1 cellular context compared by ENCODE assay signal in genomic region chr20:45937765-45938164, GRCh38.
TF ChIP-seq lines count a peak whose summit lies in the region.

No MANE protein-coding gene starts in this region.

TF ChIP-seq in HEK293, 187 proteins besides CTCF, POLR2A, EP300 and RAD21 (continued from another document):
- TF ChIP-seq REST (tag by site-specific recombination; IDR thresholded peaks at IDR 0.05) (no peak), ZNF202 (tag by site-specific recombination; IDR thresholded peaks at IDR 0.05; ENCODE audit: borderline replicate concordance) (no peak), ZNF600 (tag by site-specific recombination; IDR thresholded peaks at IDR 0.05) (0 out of 2 replicates have a peak, but pooled peaks have one; percentile 12), ZNF544 (tag by site-specific recombination; IDR thresholded peaks at IDR 0.05) (no peak), KLF16 (tag by site-specific recombination; IDR thresholded peaks at IDR 0.05) (peak; percentile 75), ZNF792 (tag by site-specific recombination; IDR thresholded peaks at IDR 0.05) (no peak), ZNF629 (tag by site-specific recombination; IDR thresholded peaks at IDR 0.05) (peak; percentile 93), ZNF555 (tag by site-specific recombination; conservative IDR thresholded peaks at IDR 0.05) (no peak), PRDM6 (tag by site-specific recombination; IDR thresholded peaks at IDR 0.05) (peak; percentile 37; the same call in 1 of the 2 replicates), ZNF658 (tag by site-specific recombination; IDR thresholded peaks at IDR 0.05) (no peak), ZNF121 (tag by site-specific recombination; IDR thresholded peaks at IDR 0.05) (no peak), ZNF549 (tag by site-specific recombination; IDR thresholded peaks at IDR 0.05) (no peak), OSR2 (tag by site-specific recombination; IDR thresholded peaks at IDR 0.05) (peak; percentile 79), SP7 (tag by site-specific recombination; IDR thresholded peaks at IDR 0.05) (0 out of 2 replicates have a peak, but pooled peaks have one; percentile 38), ZBTB17 (tag by site-specific recombination; IDR thresholded peaks at IDR 0.05) (peak; percentile 27; the same call in 1 of the 2 replicates), ZNF548 (tag by site-specific recombination; IDR thresholded peaks at IDR 0.05) (no peak), ZNF624 (tag by site-specific recombination; IDR thresholded peaks at IDR 0.05) (no peak), ZBTB7A (tag by site-specific recombination; IDR thresholded peaks at IDR 0.05; ENCODE audit: low read depth) (no peak), IKZF3 (tag by site-specific recombination; IDR thresholded peaks at IDR 0.05) (peak; percentile 39; the same call in 1 of the 2 replicates), ZSCAN5A (tag by site-specific recombination; IDR thresholded peaks at IDR 0.05) (no peak), ZNF585B (tag by site-specific recombination; IDR thresholded peaks at IDR 0.05) (no peak)
- TF ChIP-seq, protein P1, sequence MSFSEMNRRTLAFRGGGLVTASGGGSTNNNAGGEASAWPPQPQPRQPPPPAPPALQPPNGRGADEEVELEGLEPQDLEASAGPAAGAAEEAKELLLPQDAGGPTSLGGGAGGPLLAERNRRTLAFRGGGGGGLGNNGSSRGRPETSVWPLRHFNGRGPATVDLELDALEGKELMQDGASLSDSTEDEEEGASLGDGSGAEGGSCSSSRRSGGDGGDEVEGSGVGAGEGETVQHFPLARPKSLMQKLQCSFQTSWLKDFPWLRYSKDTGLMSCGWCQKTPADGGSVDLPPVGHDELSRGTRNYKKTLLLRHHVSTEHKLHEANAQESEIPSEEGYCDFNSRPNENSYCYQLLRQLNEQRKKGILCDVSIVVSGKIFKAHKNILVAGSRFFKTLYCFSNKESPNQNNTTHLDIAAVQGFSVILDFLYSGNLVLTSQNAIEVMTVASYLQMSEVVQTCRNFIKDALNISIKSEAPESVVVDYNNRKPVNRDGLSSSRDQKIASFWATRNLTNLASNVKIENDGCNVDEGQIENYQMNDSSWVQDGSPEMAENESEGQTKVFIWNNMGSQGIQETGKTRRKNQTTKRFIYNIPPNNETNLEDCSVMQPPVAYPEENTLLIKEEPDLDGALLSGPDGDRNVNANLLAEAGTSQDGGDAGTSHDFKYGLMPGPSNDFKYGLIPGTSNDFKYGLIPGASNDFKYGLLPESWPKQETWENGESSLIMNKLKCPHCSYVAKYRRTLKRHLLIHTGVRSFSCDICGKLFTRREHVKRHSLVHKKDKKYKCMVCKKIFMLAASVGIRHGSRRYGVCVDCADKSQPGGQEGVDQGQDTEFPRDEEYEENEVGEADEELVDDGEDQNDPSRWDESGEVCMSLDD (tag by site-specific recombination; IDR thresholded peaks at IDR 0.05), result no peak
